1 cellular context compared by ENCODE assay signal in genomic region chr6:17466707-17467106, GRCh38.
TF ChIP-seq lines count a peak whose summit lies in the region.

No MANE protein-coding gene starts in this region.

TF ChIP-seq in WTC11, 78 proteins besides CTCF, POLR2A, EP300 and RAD21 (continued from another document):
- no peak for TF ChIP-seq FOXP4 (CRISPR knock-in tag; IDR thresholded peaks at IDR 0.05)
- no peak for TF ChIP-seq TP53 (CRISPR knock-in tag; IDR thresholded peaks at IDR 0.05)
- TF ChIP-seq FOXP1 (CRISPR knock-in tag; IDR thresholded peaks at IDR 0.05; ENCODE audit: borderline replicate concordance): no peak
- no peak for TF ChIP-seq USF1 (CRISPR knock-in tag; IDR thresholded peaks at IDR 0.05)
- no peak for TF ChIP-seq ZNF121 (CRISPR knock-in tag; IDR thresholded peaks at IDR 0.05)
- no peak for TF ChIP-seq IRF1 (CRISPR knock-in tag; IDR thresholded peaks at IDR 0.05)
- no peak for TF ChIP-seq ATF1 (CRISPR knock-in tag; IDR thresholded peaks at IDR 0.05)
TF ChIP-seq in WTC11: peak in this region for 0.
